In genomic region chr21:38809170-38809878, GRCh38 we compare ENCODE assay signal across 10 cellular contexts. TPM values are rescaled to one million over a fixed set of nuclear protein-coding genes. Genes with fewer than 3 reads are reported as not detected.
DNase-seq lines count a peak whose midpoint lies in the region; ATAC-seq and TF ChIP-seq lines count a peak whose summit lies in the region.
"Had no signal": no experiment of that assay in that cellular context is flagged by ENCODE, and none has a peak within 500 bp of the region (broad histone marks: within the 10 kb centered on the region; RNA-seq: fewer than 3 reads in every experiment).

No MANE protein-coding gene starts in this region.

- DNase-seq in Calu3 (no peak), OCI-M1 (lab: John Stamatoyannopoulos, UW) (peak; percentile 60), prostate gland (ENCODE audit: low spot score) (no peak), NCI-H1105 (lab: John Stamatoyannopoulos, UW) (no peak)
- DNase-seq in activated CD8-positive, alpha-beta memory T cell treated with anti-CD3 and anti-CD28 coated beads, Interleukin-2, amount 10 ng/mL, durations not matched to agents 7 days and 5 days = no peak
- DNase-seq: NCI-H510A treated with DMSO at 0.1 percent for 48 hours; stimulated activated CD4-positive, alpha-beta T cell treated with anti-CD3 and anti-CD28 coated beads, Interleukin-15, amount 100 ng/mL, for 24 hours had no signal

- H3K4me1 Mint-ChIP-seq in Calu3 (ENCODE audit: low read depth, unreplicated experiment) = peaks cover 30% of the 10 kb centered on the region
- H3K4me1 Mint-ChIP-seq in stimulated activated memory B cell treated with anti-CD40 and anti-IgM and Interleukin-4, amounts not matched to agents 10 μg/mL and 1 μg/mL and 100 μg/mL, for 72 hours = peaks cover 14% of the 10 kb centered on the region
- H3K4me1 Mint-ChIP-seq in activated CD8-positive, alpha-beta memory T cell treated with anti-CD3 and anti-CD28 coated beads, Interleukin-2, amount 10 ng/mL, durations not matched to agents 7 days and 5 days = peaks cover 30% of the 10 kb centered on the region

- H3K9me3 Mint-ChIP-seq in Calu3 (ENCODE audit: low read depth, unreplicated experiment) = no peaks in the 10 kb centered on the region
- no peaks in the 10 kb centered on the region for H3K9me3 Mint-ChIP-seq in stimulated activated memory B cell treated with anti-CD40 and anti-IgM and Interleukin-4, amounts not matched to agents 10 μg/mL and 1 μg/mL and 100 μg/mL, for 72 hours
- H3K9me3 Mint-ChIP-seq in activated CD8-positive, alpha-beta memory T cell treated with anti-CD3 and anti-CD28 coated beads, Interleukin-2, amount 10 ng/mL, durations not matched to agents 7 days and 5 days (ENCODE audit: low read depth) = no peaks in the 10 kb centered on the region

- H3K4me1 ChIP-seq in esophagus (ENCODE audit: control insufficient read depth in 2 of 2, insufficient read depth in 2 of 2, low read length in 1 of 2) (no peaks in the 10 kb centered on the region), prostate gland (replicated peaks) (peaks cover 3% of the 10 kb centered on the region)

- H3K9me3 ChIP-seq in esophagus (ENCODE audit: control insufficient read depth in 2 of 2, insufficient read depth in 1 of 2, low read depth in 1 of 2, low read length in 1 of 2) = no peaks in the 10 kb centered on the region
- no peaks in the 10 kb centered on the region for H3K9me3 ChIP-seq in prostate gland

- no peak for TF ChIP-seq POLR2A in prostate gland (IDR thresholded peaks at IDR 0.05)

- H3K4me3 ChIP-seq in esophagus (ENCODE audit: low read depth in 1 of 2, low read length in 2 of 2) (peak overlapping the region in 1 of 2 donors; percentile 75), prostate gland (peak overlapping the region in 1 of 2 donors; percentile 83)

- 59 to 70% methylated on average over 2 of the region's 2 CpGs for WGBS in esophagus, 2 donors
- WGBS in prostate gland = 66% methylated on average over 2 of the region's 2 CpGs

- intact Hi-C loops in Calu3 (cut with micrococcal nuclease; ENCODE audit: unreplicated experiment) = no loop called here
- intact Hi-C loops in prostate gland (cut with DNase I) = loop anchor here (5.0 kb wide), 4 partner anchors 47 to 118 kb away; no protein-coding TSS in a partner anchor

- TF ChIP-seq CTCF in Calu3 (IDR thresholded peaks at IDR 0.05; ENCODE audit: unreplicated experiment) = no peak
- no peak for TF ChIP-seq CTCF in prostate gland (IDR thresholded peaks at IDR 0.05)

- peak overlapping the region; percentile 20 for H3K27ac Mint-ChIP-seq in Calu3 (ENCODE audit: unreplicated experiment)
- no peak overlapping the region for H3K27ac Mint-ChIP-seq in stimulated activated memory B cell treated with anti-CD40 and anti-IgM and Interleukin-4, amounts not matched to agents 10 μg/mL and 1 μg/mL and 100 μg/mL, for 72 hours
- H3K27ac Mint-ChIP-seq in activated CD8-positive, alpha-beta memory T cell treated with anti-CD3 and anti-CD28 coated beads, Interleukin-2, amount 10 ng/mL, durations not matched to agents 7 days and 5 days = no peak overlapping the region

- no peak for ATAC-seq in stimulated activated memory B cell treated with anti-CD40 and anti-IgM and Interleukin-4, amounts not matched to agents 10 μg/mL and 1 μg/mL and 100 μg/mL, for 72 hours
- ATAC-seq in activated CD8-positive, alpha-beta memory T cell treated with anti-CD3 and anti-CD28 coated beads, Interleukin-2, amount 10 ng/mL, durations not matched to agents 7 days and 5 days = no peak
- ATAC-seq in HG03378 (IDR thresholded peaks at IDR 0.05; ENCODE audit: unreplicated experiment) = no peak

- H3K27ac ChIP-seq in esophagus (ENCODE audit: low read depth in 2 of 2, low read length in 1 of 2) (peak overlapping the region; percentile 68 to 75), prostate gland (peak overlapping the region; percentile 89 to 91)

- H3K36me3 Mint-ChIP-seq in Calu3 (ENCODE audit: insufficient read depth, unreplicated experiment) = peaks cover 85% of the 10 kb centered on the region
- H3K36me3 Mint-ChIP-seq in stimulated activated memory B cell treated with anti-CD40 and anti-IgM and Interleukin-4, amounts not matched to agents 10 μg/mL and 1 μg/mL and 100 μg/mL, for 72 hours = peaks cover 4% of the 10 kb centered on the region
- H3K36me3 Mint-ChIP-seq in activated CD8-positive, alpha-beta memory T cell treated with anti-CD3 and anti-CD28 coated beads, Interleukin-2, amount 10 ng/mL, durations not matched to agents 7 days and 5 days = peaks cover 46% of the 10 kb centered on the region

- CTCF ChIA-PET in Calu3 (lab: Charles Lee) = interaction anchor here (0.9 kb wide), 1 partner anchor 150 kb away, joined by 4 read pairs; no protein-coding TSS in a partner anchor
- CTCF ChIA-PET in activated CD8-positive, alpha-beta memory T cell treated with anti-CD3 and anti-CD28 coated beads, Interleukin-2, amount 10 ng/mL, durations not matched to agents 7 days and 5 days (lab: Charles Lee) = interaction anchor here (0.9 kb wide), 1 partner anchor 375 kb away, joined by 3 read pairs; no protein-coding TSS in a partner anchor

- peak overlapping the region; percentile 85 for H3K4me3 Mint-ChIP-seq in Calu3 (ENCODE audit: low read depth, unreplicated experiment)
- no peak overlapping the region for H3K4me3 Mint-ChIP-seq in stimulated activated memory B cell treated with anti-CD40 and anti-IgM and Interleukin-4, amounts not matched to agents 10 μg/mL and 1 μg/mL and 100 μg/mL, for 72 hours
- H3K4me3 Mint-ChIP-seq in activated CD8-positive, alpha-beta memory T cell treated with anti-CD3 and anti-CD28 coated beads, Interleukin-2, amount 10 ng/mL, durations not matched to agents 7 days and 5 days = no peak overlapping the region

- H3K36me3 ChIP-seq in esophagus (ENCODE audit: control insufficient read depth in 2 of 2, insufficient read depth in 2 of 2, low read length in 1 of 2) (peaks cover 11% of the 10 kb centered on the region in 2 donors), prostate gland (no peaks in the 10 kb centered on the region)

- no TSS peak for BruUV-seq in Calu3 (replicated peaks; lab: Mats Ljungman, UMichigan)

- H3K27me3 ChIP-seq in esophagus (ENCODE audit: control insufficient read depth in 1 of 2, insufficient read depth in 2 of 2, low read length in 2 of 2) = no peaks in the 10 kb centered on the region
- no peaks in the 10 kb centered on the region for H3K27me3 ChIP-seq in prostate gland (replicated peaks; ENCODE audit: insufficient read depth)

- H3K27me3 Mint-ChIP-seq in Calu3 (ENCODE audit: unreplicated experiment) = no peaks in the 10 kb centered on the region
- peaks cover 4% of the 10 kb centered on the region for H3K27me3 Mint-ChIP-seq in stimulated activated memory B cell treated with anti-CD40 and anti-IgM and Interleukin-4, amounts not matched to agents 10 μg/mL and 1 μg/mL and 100 μg/mL, for 72 hours
- H3K27me3 Mint-ChIP-seq in activated CD8-positive, alpha-beta memory T cell treated with anti-CD3 and anti-CD28 coated beads, Interleukin-2, amount 10 ng/mL, durations not matched to agents 7 days and 5 days = no peaks in the 10 kb centered on the region

RNA-seq across cellular contexts. Expression of gene ETS2, which starts 3.6 kb away (rescaled TPM):
- total RNA-seq in Calu3 (2022) = 49.9 and 63.3 TPM in 2 replicates
- 10 to 100 TPM; 33.6 to 53.3 TPM for polyA plus RNA-seq in esophagus
- 10 to 100 TPM; 53.3 to 80.2 TPM for total RNA-seq in prostate gland
- total RNA-seq in activated CD8-positive, alpha-beta memory T cell treated with anti-CD3 and anti-CD28 coated beads, Interleukin-2, amount 10 ng/mL, durations not matched to agents 7 days and 5 days = 10 to 100 TPM; 13.0 to 33.5 TPM
